ENCODE assay signal across 6 cellular contexts in genomic region chr13:63811428-63812004, GRCh38.
DNase-seq lines count a peak whose midpoint lies in the region; TF ChIP-seq lines count a peak whose summit lies in the region.
"Not testable (repeated sequence)": the region's sequence is repeated elsewhere in the genome, so short reads cannot be mapped to it uniquely, and the experiment has no call there.

No MANE protein-coding gene starts in this region.

- H3K27me3 ChIP-seq in GM06990 (replicated peaks; ENCODE audit: control insufficient read depth, insufficient read depth, low read length); endodermal cell (ENCODE audit: control insufficient read depth, insufficient read depth, low read length, poor library complexity, severe bottlenecking); testis: not testable (repeated sequence)

- not testable (repeated sequence) for H3K27me3 Mint-ChIP-seq in T-helper 1 cell treated with Interleukin-12 subunit alpha and Interleukin-12 subunit beta and Interleukin-4 antibody, amounts not matched to agents 30 μg/mL and 1 μg/mL, for 36 hours (ENCODE audit: low read depth); activated T-helper 2 cell treated with anti-CD3 and anti-CD28 coated beads, Interferon-gamma antibody, Interleukin-2, Interleukin-4, amounts not matched to agents 10 μg/mL and 5 μg/mL and 100 μg/mL, durations not matched to agents 14 hours and 24 hours and 36 hours (ENCODE audit: low read depth); endodermal cell (ENCODE audit: insufficient read depth)

- DNase-seq in GM06990 (ENCODE audit: extremely low read depth, insufficient read length), result peak; percentile 0
- peak; percentile 80 for DNase-seq in NCI-H146 (lab: John Stamatoyannopoulos, UW)
- not testable (repeated sequence) for DNase-seq in activated T-helper 2 cell treated with anti-CD3 and anti-CD28 coated beads, Interferon-gamma antibody, Interleukin-2, Interleukin-4, amounts not matched to agents 10 μg/mL and 5 μg/mL and 100 μg/mL, durations not matched to agents 14 hours and 24 hours and 36 hours (ENCODE audit: low spot score); endodermal cell
- peak; percentile 49 for DNase-seq in testis

- H3K9me3 ChIP-seq in endodermal cell (ENCODE audit: control insufficient read depth, low read length); testis: not testable (repeated sequence)

- intact Hi-C loops in activated T-helper 2 cell treated with anti-CD3 and anti-CD28 coated beads, Interferon-gamma antibody, Interleukin-2, Interleukin-4, amounts not matched to agents 10 μg/mL and 5 μg/mL and 100 μg/mL, durations not matched to agents 14 hours and 24 hours and 36 hours (cut with micrococcal nuclease); testis (cut with DNase I; ENCODE audit: low total_unique reads): not testable (repeated sequence)

- H3K9ac ChIP-seq in endodermal cell (ENCODE audit: extremely low read depth, low read length, poor library complexity, severe bottlenecking), result not testable (repeated sequence)

- H3K4me1 Mint-ChIP-seq in T-helper 1 cell treated with Interleukin-12 subunit alpha and Interleukin-12 subunit beta and Interleukin-4 antibody, amounts not matched to agents 30 μg/mL and 1 μg/mL, for 36 hours (ENCODE audit: low read depth); activated T-helper 2 cell treated with anti-CD3 and anti-CD28 coated beads, Interferon-gamma antibody, Interleukin-2, Interleukin-4, amounts not matched to agents 10 μg/mL and 5 μg/mL and 100 μg/mL, durations not matched to agents 14 hours and 24 hours and 36 hours (ENCODE audit: low read depth); endodermal cell: not testable (repeated sequence)

- H3K4me3 Mint-ChIP-seq in T-helper 1 cell treated with Interleukin-12 subunit alpha and Interleukin-12 subunit beta and Interleukin-4 antibody, amounts not matched to agents 30 μg/mL and 1 μg/mL, for 36 hours, result peak overlapping the region; percentile 25
- H3K4me3 Mint-ChIP-seq in activated T-helper 2 cell treated with anti-CD3 and anti-CD28 coated beads, Interferon-gamma antibody, Interleukin-2, Interleukin-4, amounts not matched to agents 10 μg/mL and 5 μg/mL and 100 μg/mL, durations not matched to agents 14 hours and 24 hours and 36 hours (ENCODE audit: low read depth), result peak overlapping the region; percentile 11
- peak overlapping the region; percentile 36 for H3K4me3 Mint-ChIP-seq in endodermal cell

- H3K4me1 ChIP-seq in endodermal cell (ENCODE audit: control insufficient read depth, insufficient read depth, low read length); testis: not testable (repeated sequence)

- H3K9me3 Mint-ChIP-seq in T-helper 1 cell treated with Interleukin-12 subunit alpha and Interleukin-12 subunit beta and Interleukin-4 antibody, amounts not matched to agents 30 μg/mL and 1 μg/mL, for 36 hours, result peaks cover 14% of the 10 kb centered on the region
- H3K9me3 Mint-ChIP-seq in activated T-helper 2 cell treated with anti-CD3 and anti-CD28 coated beads, Interferon-gamma antibody, Interleukin-2, Interleukin-4, amounts not matched to agents 10 μg/mL and 5 μg/mL and 100 μg/mL, durations not matched to agents 14 hours and 24 hours and 36 hours, result peaks cover 36% of the 10 kb centered on the region
- not testable (repeated sequence) for H3K9me3 Mint-ChIP-seq in endodermal cell

- not testable (repeated sequence) for TF ChIP-seq CTCF in GM06990 (IDR thresholded peaks at IDR 0.05; ENCODE audit: insufficient read depth, low read length, poor library complexity, severe bottlenecking); endodermal cell (conservative IDR thresholded peaks at IDR 0.05); testis (IDR thresholded peaks at IDR 0.05)

- not testable (repeated sequence) for H3K27ac ChIP-seq in endodermal cell (ENCODE audit: low read depth, low read length)
- peak overlapping the region; percentile 50 to 65 for H3K27ac ChIP-seq in testis

- not testable (repeated sequence) for H3K4me3 ChIP-seq in GM06990 (replicated peaks; ENCODE audit: low read depth, low read length); endodermal cell (ENCODE audit: low read length)
- H3K4me3 ChIP-seq in testis, result peak overlapping the region; percentile 48 to 50

- WGBS in endodermal cell (ENCODE audit: insufficient coverage in 1 of 2, insufficient read length in 1 of 2), 2 experiments, result 89 to 93% methylated on average over 32 to 41 of the region's 41 CpGs
- 59 to 78% methylated on average over 29 to 41 of the region's 41 CpGs for WGBS in testis, 2 donors

- not testable (repeated sequence) for H3K27ac Mint-ChIP-seq in T-helper 1 cell treated with Interleukin-12 subunit alpha and Interleukin-12 subunit beta and Interleukin-4 antibody, amounts not matched to agents 30 μg/mL and 1 μg/mL, for 36 hours; activated T-helper 2 cell treated with anti-CD3 and anti-CD28 coated beads, Interferon-gamma antibody, Interleukin-2, Interleukin-4, amounts not matched to agents 10 μg/mL and 5 μg/mL and 100 μg/mL, durations not matched to agents 14 hours and 24 hours and 36 hours; endodermal cell

- H3K36me3 ChIP-seq in GM06990 (ENCODE audit: control insufficient read depth, insufficient read depth, low read length); endodermal cell (ENCODE audit: control insufficient read depth, insufficient read depth, low read length); testis (ENCODE audit: low read depth, missing control alignments): not testable (repeated sequence)

- not testable (repeated sequence) for TF ChIP-seq POLR2A in testis (IDR thresholded peaks at IDR 0.05)

- H3K36me3 Mint-ChIP-seq in T-helper 1 cell treated with Interleukin-12 subunit alpha and Interleukin-12 subunit beta and Interleukin-4 antibody, amounts not matched to agents 30 μg/mL and 1 μg/mL, for 36 hours (ENCODE audit: low read depth); activated T-helper 2 cell treated with anti-CD3 and anti-CD28 coated beads, Interferon-gamma antibody, Interleukin-2, Interleukin-4, amounts not matched to agents 10 μg/mL and 5 μg/mL and 100 μg/mL, durations not matched to agents 14 hours and 24 hours and 36 hours (ENCODE audit: low read depth); endodermal cell (ENCODE audit: low read depth): not testable (repeated sequence)
